ENCODE assay signal across 8 cellular contexts in genomic region chr17:36629252-36629847, GRCh38. TPM values are rescaled to one million over a fixed set of nuclear protein-coding genes. Genes with fewer than 3 reads are reported as not detected.
DNase-seq lines count a peak whose midpoint lies in the region; ATAC-seq and TF ChIP-seq lines count a peak whose summit lies in the region.

No MANE protein-coding gene starts in this region.

- H3K4me3 Mint-ChIP-seq in activated T-helper 1 cell treated with anti-CD3 and anti-CD28 coated beads, Interleukin-12 subunit alpha, Interleukin-12 subunit beta, Interleukin-2, Interleukin-4 antibody, amounts not matched to agents 30 ng/mL and 10 ng/mL and 1 ng/mL, durations not matched to agents 14 hours and 24 hours and 36 hours = no peak overlapping the region

- no peaks in the 10 kb centered on the region for H3K9me3 Mint-ChIP-seq in activated T-helper 1 cell treated with anti-CD3 and anti-CD28 coated beads, Interleukin-12 subunit alpha, Interleukin-12 subunit beta, Interleukin-2, Interleukin-4 antibody, amounts not matched to agents 30 ng/mL and 10 ng/mL and 1 ng/mL, durations not matched to agents 14 hours and 24 hours and 36 hours

- H3K27me3 ChIP-seq in DND-41 (ENCODE audit: insufficient read depth, low read length, poor library complexity) = no peaks in the 10 kb centered on the region
- H3K27me3 ChIP-seq in suprapubic skin = peaks cover 17% of the 10 kb centered on the region

- H3K4me1 ChIP-seq in DND-41 (ENCODE audit: insufficient read depth, low read length) (no peaks in the 10 kb centered on the region), suprapubic skin (peaks cover 4% of the 10 kb centered on the region)

- no peaks in the 10 kb centered on the region for H3K36me3 ChIP-seq in DND-41 (ENCODE audit: insufficient read depth, low read length)
- no peaks in the 10 kb centered on the region for H3K36me3 ChIP-seq in suprapubic skin

- no peak overlapping the region for H3K4me2 ChIP-seq in DND-41 (ENCODE audit: insufficient read depth, low read length)

- peaks cover 16% of the 10 kb centered on the region for H3K27me3 Mint-ChIP-seq in activated T-helper 1 cell treated with anti-CD3 and anti-CD28 coated beads, Interleukin-12 subunit alpha, Interleukin-12 subunit beta, Interleukin-2, Interleukin-4 antibody, amounts not matched to agents 30 ng/mL and 10 ng/mL and 1 ng/mL, durations not matched to agents 14 hours and 24 hours and 36 hours (ENCODE audit: insufficient read depth)

- H3K79me2 ChIP-seq in DND-41 (ENCODE audit: insufficient read depth, low read length) = no peaks in the 10 kb centered on the region

- ATAC-seq in DND-41 (ENCODE audit: insufficient read depth, low read depth) (peak; percentile 90), GM19455 (IDR thresholded peaks at IDR 0.05; ENCODE audit: unreplicated experiment) (no peak)

- H3K4me3 ChIP-seq in DND-41 (ENCODE audit: low read depth in 1 of 2, low read length in 2 of 2) = no peak overlapping the region
- H3K4me3 ChIP-seq in foreskin fibroblast (ENCODE audit: low read depth in 1 of 2, low read length in 2 of 2) = no peak overlapping the region
- H3K4me3 ChIP-seq in suprapubic skin = no peak overlapping the region

- H3K36me3 Mint-ChIP-seq in activated T-helper 1 cell treated with anti-CD3 and anti-CD28 coated beads, Interleukin-12 subunit alpha, Interleukin-12 subunit beta, Interleukin-2, Interleukin-4 antibody, amounts not matched to agents 30 ng/mL and 10 ng/mL and 1 ng/mL, durations not matched to agents 14 hours and 24 hours and 36 hours (ENCODE audit: low read depth) = no peaks in the 10 kb centered on the region

- H3K9ac ChIP-seq in DND-41 (ENCODE audit: low read depth, low read length) = no peak overlapping the region

- TF ChIP-seq POLR2A in suprapubic skin (IDR thresholded peaks at IDR 0.05) = no peak

- DNase-seq in DND-41 (peak; percentile 77), LHCN-M2 (ENCODE audit: low read depth) (peak; percentile 49), RPMI7951 (ENCODE audit: low read depth) (peak; percentile 51), foreskin fibroblast (peak; percentile 57 to 86), occipital lobe (lab: John Stamatoyannopoulos, UW) (peak; percentile 50), suprapubic skin (ENCODE audit: low spot score in 2 of 2) (peak; percentile 77 to 84)
- peak; percentile 70 for DNase-seq in activated T-helper 1 cell treated with anti-CD3 and anti-CD28 coated beads, Interleukin-12 subunit alpha, Interleukin-12 subunit beta, Interleukin-2, Interleukin-4 antibody, amounts not matched to agents 30 ng/mL and 10 ng/mL and 1 ng/mL, durations not matched to agents 14 hours and 24 hours and 36 hours (ENCODE audit: low spot score)

- H3K9me3 ChIP-seq in DND-41 (ENCODE audit: insufficient read depth, low read length, severe bottlenecking) = no peaks in the 10 kb centered on the region
- no peaks in the 10 kb centered on the region for H3K9me3 ChIP-seq in suprapubic skin

- no peak for TF ChIP-seq EP300 in suprapubic skin (IDR thresholded peaks at IDR 0.05)

- 26% methylated on average over 5 of the region's 14 CpGs for WGBS in suprapubic skin

- no peak overlapping the region for H3K27ac Mint-ChIP-seq in activated T-helper 1 cell treated with anti-CD3 and anti-CD28 coated beads, Interleukin-12 subunit alpha, Interleukin-12 subunit beta, Interleukin-2, Interleukin-4 antibody, amounts not matched to agents 30 ng/mL and 10 ng/mL and 1 ng/mL, durations not matched to agents 14 hours and 24 hours and 36 hours

- no peaks in the 10 kb centered on the region for H3K4me1 Mint-ChIP-seq in activated T-helper 1 cell treated with anti-CD3 and anti-CD28 coated beads, Interleukin-12 subunit alpha, Interleukin-12 subunit beta, Interleukin-2, Interleukin-4 antibody, amounts not matched to agents 30 ng/mL and 10 ng/mL and 1 ng/mL, durations not matched to agents 14 hours and 24 hours and 36 hours (ENCODE audit: low read depth)

- H3K27ac ChIP-seq in DND-41 (ENCODE audit: low read length) (no peak overlapping the region), suprapubic skin (no peak overlapping the region)

- peak; percentile 100 for TF ChIP-seq CTCF in DND-41 (IDR thresholded peaks at IDR 0.05; ENCODE audit: borderline replicate concordance, extremely low read depth, low read length, poor library complexity, severe bottlenecking)
- TF ChIP-seq CTCF in foreskin fibroblast (IDR thresholded peaks at IDR 0.05; ENCODE audit: low read depth, low read length) = peak; percentile 98
- TF ChIP-seq CTCF in suprapubic skin (IDR thresholded peaks at IDR 0.05) = peak; percentile 88 to 98

- intact Hi-C loops in activated T-helper 1 cell treated with anti-CD3 and anti-CD28 coated beads, Interleukin-12 subunit alpha, Interleukin-12 subunit beta, Interleukin-2, Interleukin-4 antibody, amounts not matched to agents 30 ng/mL and 10 ng/mL and 1 ng/mL, durations not matched to agents 14 hours and 24 hours and 36 hours (cut with micrococcal nuclease) = loop anchor here (1.0 to 5.0 kb wide), 7 partner anchors 26 to 608 kb away; partner anchors contain the start of gene AATF

- peaks cover 7% of the 10 kb centered on the region; the same call in 1 of the 2 replicates for H4K20me1 ChIP-seq in DND-41 (ENCODE audit: insufficient read depth, low read length)

- no peak overlapping the region for H2AFZ ChIP-seq in DND-41 (ENCODE audit: low read depth, low read length)

RNA-seq across cellular contexts. Expression of gene MRM1, which starts 28.0 kb away (rescaled TPM):
- 10.8 and 11.2 TPM in 2 replicates for total RNA-seq in LHCN-M2 (2014; rRNA removed)
- polyA plus RNA-seq in LHCN-M2 (2012) = 4.0 TPM
- total RNA-seq in RPMI7951 (2014; rRNA removed; shearing (Covaris generic)) = 4.3 and 5.0 TPM in 2 replicates
- total RNA-seq in activated T-helper 1 cell treated with anti-CD3 and anti-CD28 coated beads, Interleukin-12 subunit alpha, Interleukin-12 subunit beta, Interleukin-2, Interleukin-4 antibody, amounts not matched to agents 30 ng/mL and 10 ng/mL and 1 ng/mL, durations not matched to agents 14 hours and 24 hours and 36 hours = 21.0 and 22.7 TPM in 2 replicates
- 2.7 TPM for total RNA-seq in occipital lobe
- 1 to 10 TPM; 3.5 to 6.6 (median 4.7) TPM for total RNA-seq in suprapubic skin

RNA-seq across cellular contexts. Expression of gene DHRS11, which starts 37.7 kb away (rescaled TPM):
- total RNA-seq in LHCN-M2 (2014; rRNA removed) (8.7 and 9.3 TPM in 2 replicates), occipital lobe (4.8 TPM), suprapubic skin (10 to 100 TPM; 10.5 to 19.7 (median 16.9) TPM)
- 8.4 TPM for polyA plus RNA-seq in LHCN-M2 (2012)
- total RNA-seq in RPMI7951 (2014; rRNA removed; shearing (Covaris generic)) = 11.2 and 12.4 TPM in 2 replicates
- total RNA-seq in activated T-helper 1 cell treated with anti-CD3 and anti-CD28 coated beads, Interleukin-12 subunit alpha, Interleukin-12 subunit beta, Interleukin-2, Interleukin-4 antibody, amounts not matched to agents 30 ng/mL and 10 ng/mL and 1 ng/mL, durations not matched to agents 14 hours and 24 hours and 36 hours = 15.9 and 16.4 TPM in 2 replicates
